ENCODE assay signal across 22 cellular contexts in genomic region chr6:23654745-23655144, GRCh38.
DNase-seq lines count a peak whose midpoint lies in the region; ATAC-seq and TF ChIP-seq lines count a peak whose summit lies in the region.
"Had no signal": no experiment of that assay in that cellular context is flagged by ENCODE, and none has a peak within 500 bp of the region (broad histone marks: within the 10 kb centered on the region; RNA-seq: fewer than 3 reads in every experiment).

No MANE protein-coding gene starts in this region.

- peak overlapping the region; percentile 94 for H3K27ac Mint-ChIP-seq in neural crest cell (ENCODE audit: unreplicated experiment)
- H3K27ac Mint-ChIP-seq: CD4-positive, alpha-beta T cell had no signal

- intact Hi-C loops in left colon (cut with DNase I, micrococcal nuclease): no loop called here

- ATAC-seq in left colon: peak; percentile 90
- ATAC-seq: GM12878, HCT116, K562 had no signal

- peaks cover 75% of the 10 kb centered on the region for H3K4me1 Mint-ChIP-seq in neural crest cell

- no peak overlapping the region for H3K4me3 Mint-ChIP-seq in neural crest cell
- H3K4me3 Mint-ChIP-seq: CD4-positive, alpha-beta T cell had no signal

- DNase-seq in DMS53 (lab: John Stamatoyannopoulos, UW) (peak; percentile 24), DMS53 treated with DMSO at 0.1 percent for 48 hours (lab: John Stamatoyannopoulos, UW; ENCODE audit: unreplicated experiment) (no peak), left colon (peak; percentile 72 to 74), neural crest cell (ENCODE audit: low read depth, low spot score) (no peak), NCI-H526 treated with DMSO at 0.1 percent for 48 hours (lab: John Stamatoyannopoulos, UW) (no peak), RWPE1 (ENCODE audit: low spot score) (no peak), hepatic stellate cell (ENCODE audit: low spot score) (no peak)
- no peak for DNase-seq in stimulated activated CD4-positive, alpha-beta T cell treated with anti-CD3 and anti-CD28 coated beads, Interleukin-4, amount 100 ng/mL, for 1 hour
- DNase-seq: BE2C; CD4-positive, alpha-beta T cell; DND-41; NCI-H1417 treated with DMSO at 0.1 percent for 48 hours; NCI-H1930; NCI-H2171 treated with DMSO at 0.1 percent for 48 hours; NCI-H510A; PC-9; Right ventricle myocardium superior had no signal

- no peak overlapping the region for H3K27ac ChIP-seq in RWPE1
- H3K27ac ChIP-seq: 22Rv1, HL-60, PC-9 had no signal

- H3K9me3 Mint-ChIP-seq in neural crest cell: no peaks in the 10 kb centered on the region
- H3K9me3 Mint-ChIP-seq: CD4-positive, alpha-beta T cell had no signal

- H3K27me3 Mint-ChIP-seq in neural crest cell (ENCODE audit: low read depth): no peaks in the 10 kb centered on the region
- H3K27me3 Mint-ChIP-seq: CD4-positive, alpha-beta T cell had no signal

- POLR2A ChIA-PET in RWPE1 (lab: Yijun Ruan, JAX; ENCODE audit: low non-redundant PET): no interaction called here

- CTCF ChIA-PET in RWPE1 (lab: Yijun Ruan, JAX): no interaction called here

- H3K36me3 Mint-ChIP-seq in neural crest cell (ENCODE audit: low read depth): peaks cover 3% of the 10 kb centered on the region

- TF ChIP-seq CTCF in neural crest cell (conservative IDR thresholded peaks at IDR 0.05) (no peak), RWPE1 (conservative IDR thresholded peaks at IDR 0.05; ENCODE audit: low read depth) (no peak)

Comparison
In these comparisons a context has a peak if more than half of its experiments do, and no peak if none do; other contexts are left out.
1. DNase-seq: peak in DMS53 (single experiment) and left colon (2 of 2); none in DMS53 treated with DMSO at 0.1 percent for 48 hours (single experiment), neural crest cell (single experiment), NCI-H526 treated with DMSO at 0.1 percent for 48 hours (single experiment), RWPE1 (single experiment), hepatic stellate cell (single experiment) and stimulated activated CD4-positive, alpha-beta T cell treated with anti-CD3 and anti-CD28 coated beads, Interleukin-4, amount 100 ng/mL, for 1 hour (single experiment).